ENCODE assay signal across 8 cellular contexts in the genomic region with DNA sequence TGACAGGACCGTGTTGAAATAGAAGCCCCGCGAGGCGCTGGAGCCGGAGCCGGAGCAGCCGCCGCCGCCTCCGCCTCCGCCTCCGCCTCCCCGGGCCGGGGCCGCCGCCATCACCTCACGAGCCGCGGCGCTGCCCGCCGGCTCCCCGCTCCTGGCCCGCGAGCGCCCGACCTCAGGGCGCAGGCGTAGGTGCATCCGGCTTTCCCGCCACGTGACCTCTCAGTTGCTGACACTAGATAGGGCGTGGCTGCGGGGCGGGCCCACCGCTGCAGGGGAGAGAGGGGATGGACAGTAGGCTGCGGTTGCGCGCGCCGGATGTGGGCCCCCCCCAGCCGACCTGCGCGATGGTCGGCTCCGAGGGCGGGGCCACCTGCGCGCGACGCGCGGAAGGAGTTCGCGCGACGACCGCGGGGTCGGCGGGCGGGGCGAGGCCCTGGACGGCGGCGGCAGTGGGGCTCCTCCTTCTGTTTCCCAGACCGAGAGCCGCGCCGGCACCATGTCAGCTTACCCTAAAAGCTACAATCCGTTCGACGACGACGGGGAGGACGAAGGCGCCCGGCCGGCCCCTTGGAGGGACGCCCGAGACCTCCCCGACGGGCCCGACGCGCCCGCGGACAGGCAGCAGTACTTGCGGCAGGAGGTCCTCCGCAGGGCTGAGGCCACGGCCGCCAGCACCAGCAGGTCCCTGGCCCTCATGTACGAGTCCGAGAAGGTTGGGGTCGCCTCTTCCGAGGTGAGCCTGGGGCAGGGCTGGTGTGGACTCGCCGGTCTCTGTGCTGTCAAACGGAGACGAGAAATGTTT. TPM values are rescaled to one million over a fixed set of nuclear protein-coding genes. Genes with fewer than 3 reads are reported as not detected.
DNase-seq lines count a peak whose midpoint lies in the region; ATAC-seq and TF ChIP-seq lines count a peak whose summit lies in the region.

A gene (minus strand): TSS at position 197 of the 802 bp plus-strand sequence. CDS start 86 bp downstream, at position 111.
A gene (plus strand): TSS at position 393 of the 802 bp plus-strand sequence. CDS start 104 bp downstream, at position 497.

- peak within 1 kb of the TSS; percentile 100 for H3K4me2 ChIP-seq in mesendoderm (ENCODE audit: low read length)

- H2BK120ac ChIP-seq in mesendoderm (ENCODE audit: low read depth, low read length), result no peak within 1 kb of the TSS

- BruUV-seq in Caco-2 (replicated peaks; lab: Mats Ljungman, UMichigan), result no TSS peak

- H3K4me1 Mint-ChIP-seq in Caco-2 (ENCODE audit: low read depth, unreplicated experiment), result peaks cover 21% of the 10 kb centered on the region

- peak within 1 kb of the TSS; percentile 73 for H3K27ac Mint-ChIP-seq in Caco-2 (ENCODE audit: unreplicated experiment)

- H3K18ac ChIP-seq in mesendoderm (ENCODE audit: low read length), result peak within 1 kb of the TSS; percentile 5

- intact Hi-C loops in Caco-2 (cut with micrococcal nuclease; ENCODE audit: unreplicated experiment), result loop anchor here (1.0 to 5.0 kb wide), 2 partner anchors 8 to 93 kb away; no protein-coding TSS in a partner anchor

- no peaks in the 10 kb centered on the region for H3K27me3 ChIP-seq in Caco-2 (replicated peaks; ENCODE audit: control insufficient read depth, insufficient read depth, low read length)
- H3K27me3 ChIP-seq in HUES48 (ENCODE audit: control insufficient read depth, insufficient read depth, low read length), result no peaks in the 10 kb centered on the region
- H3K27me3 ChIP-seq in NT2/D1 (ENCODE audit: insufficient read depth, insufficient read length), result no peaks in the 10 kb centered on the region
- no peaks in the 10 kb centered on the region for H3K27me3 ChIP-seq in endocrine pancreas (ENCODE audit: control insufficient read depth, insufficient read depth, low read length)
- H3K27me3 ChIP-seq in mesendoderm (ENCODE audit: insufficient read depth, low read length, poor library complexity), result no peaks in the 10 kb centered on the region

- peaks cover 19% of the 10 kb centered on the region for H3K36me3 Mint-ChIP-seq in Caco-2 (ENCODE audit: insufficient read depth, unreplicated experiment)

- TF ChIP-seq CTCF in Caco-2 (IDR thresholded peaks at IDR 0.05; ENCODE audit: insufficient read depth in 1 of 2, low read depth in 1 of 2, low read length in 1 of 2, severe bottlenecking in 1 of 2, unreplicated experiment in 1 of 2), result no peak

- H3K4me3 ChIP-seq in Caco-2 (ENCODE audit: low read depth, low read length), result peak within 1 kb of the TSS; percentile 88
- peak within 1 kb of the TSS; percentile 78 for H3K4me3 ChIP-seq in HUES48 (ENCODE audit: low read depth, low read length)
- H3K4me3 ChIP-seq in NT2/D1 (ENCODE audit: insufficient read length, low read depth), result peak within 1 kb of the TSS; percentile 68
- peak within 1 kb of the TSS; percentile 96 for H3K4me3 ChIP-seq in endocrine pancreas (ENCODE audit: control insufficient read depth, insufficient read depth, low read length)
- peak within 1 kb of the TSS; percentile 74 for H3K4me3 ChIP-seq in mesendoderm (ENCODE audit: low read length)

- H3K9ac ChIP-seq in HUES48 (ENCODE audit: low read depth, low read length) (peak within 1 kb of the TSS; percentile 62; the same call in 1 of the 2 replicates), NT2/D1 (ENCODE audit: insufficient read length, low read depth) (peak within 1 kb of the TSS; percentile 90), endocrine pancreas (ENCODE audit: control insufficient read depth, insufficient read depth, low read length) (peak within 1 kb of the TSS; percentile 84), mesendoderm (ENCODE audit: low read length) (peak within 1 kb of the TSS; percentile 88)

- H3K79me2 ChIP-seq in mesendoderm (ENCODE audit: control insufficient read depth, insufficient read depth, low read length), result peaks cover 9% of the 10 kb centered on the region

- peak within 1 kb of the TSS; percentile 82 for H3K4me3 Mint-ChIP-seq in Caco-2 (ENCODE audit: unreplicated experiment)

- H3K79me1 ChIP-seq in mesendoderm (ENCODE audit: low read length), result peaks cover 13% of the 10 kb centered on the region

- peak; percentile 85 for ATAC-seq in GM21390 (IDR thresholded peaks at IDR 0.05; ENCODE audit: unreplicated experiment)

- DNase-seq in Caco-2 (peak; percentile 99), NT2/D1 (ENCODE audit: low read depth, low spot score) (peak; percentile 91), mesendoderm (peak; percentile 99)
- DNase-seq in activated CD8-positive, alpha-beta memory T cell treated with anti-CD3 and anti-CD28 coated beads, Interleukin-2, amount 50 U/mL, for 1 hour (ENCODE audit: extremely low read depth), result peak; percentile 93
- peak; percentile 95 for DNase-seq in stimulated activated CD8-positive, alpha-beta memory T cell treated with anti-CD3 and anti-CD28 coated beads, Interleukin-12 subunit alpha, Interleukin-12 subunit beta, amount 100 ng/mL, for 4 hours (ENCODE audit: low read depth)

- POLR2A ChIA-PET in Caco-2 (lab: Charles Lee), result interaction anchor here (1.0 kb wide), 1 partner anchor 350 kb away, joined by 3 read pairs; no protein-coding TSS in a partner anchor

- H3K36me3 ChIP-seq in Caco-2 (ENCODE audit: control insufficient read depth, insufficient read depth, low read length) (no peaks in the 10 kb centered on the region; the same call in 1 of the 2 replicates), HUES48 (ENCODE audit: control insufficient read depth, insufficient read depth, low read length) (no peaks in the 10 kb centered on the region), NT2/D1 (ENCODE audit: insufficient read depth, insufficient read length, low read length) (peaks cover 14% of the 10 kb centered on the region), endocrine pancreas (ENCODE audit: control insufficient read depth, insufficient read depth, low read length) (no peaks in the 10 kb centered on the region), mesendoderm (ENCODE audit: control insufficient read depth, insufficient read depth, low read length) (no peaks in the 10 kb centered on the region)

- CTCF ChIA-PET in Caco-2 (lab: Charles Lee), result no interaction called here

- H3K23ac ChIP-seq in mesendoderm (ENCODE audit: low read length), result no peak within 1 kb of the TSS

- no peaks in the 10 kb centered on the region for H3K9me3 Mint-ChIP-seq in Caco-2 (ENCODE audit: unreplicated experiment)

- H2BK15ac ChIP-seq in mesendoderm (replicated peaks; ENCODE audit: low read depth), result no peak within 1 kb of the TSS

- H2AK5ac ChIP-seq in mesendoderm (ENCODE audit: low read length), result no peak within 1 kb of the TSS

- peak within 1 kb of the TSS; percentile 89 for H3K27ac ChIP-seq in HUES48 (ENCODE audit: low read depth, low read length)
- H3K27ac ChIP-seq in mesendoderm (ENCODE audit: low read depth, low read length), result peak within 1 kb of the TSS; percentile 73

- H4K8ac ChIP-seq in mesendoderm (ENCODE audit: low read depth, low read length), result no peak within 1 kb of the TSS

- no peaks in the 10 kb centered on the region for H3K9me3 ChIP-seq in Caco-2
- H3K9me3 ChIP-seq in HUES48 (ENCODE audit: control insufficient read depth, insufficient read depth, low read length), result no peaks in the 10 kb centered on the region
- no peaks in the 10 kb centered on the region for H3K9me3 ChIP-seq in NT2/D1 (ENCODE audit: insufficient read depth, low read length)
- H3K9me3 ChIP-seq in endocrine pancreas (ENCODE audit: control insufficient read depth, low read length), result no peaks in the 10 kb centered on the region

- H3K4ac ChIP-seq in mesendoderm (ENCODE audit: low read depth, low read length), result no peak within 1 kb of the TSS

- no peak within 1 kb of the TSS for H2BK5ac ChIP-seq in mesendoderm (ENCODE audit: low read length)

- no peaks in the 10 kb centered on the region for H3K27me3 Mint-ChIP-seq in Caco-2 (ENCODE audit: insufficient read depth, unreplicated experiment)

- H3K4me1 ChIP-seq in Caco-2 (peaks cover 15% of the 10 kb centered on the region), HUES48 (ENCODE audit: control insufficient read depth, insufficient read depth, low read length) (peaks cover 15% of the 10 kb centered on the region; the same call in 1 of the 2 replicates), NT2/D1 (ENCODE audit: insufficient read depth, insufficient read length) (no peaks in the 10 kb centered on the region), endocrine pancreas (ENCODE audit: control insufficient read depth, insufficient read depth, low read length) (peaks cover 10% of the 10 kb centered on the region), mesendoderm (ENCODE audit: control insufficient read depth, low read depth, low read length) (peaks cover 5% of the 10 kb centered on the region)

- WGBS in mesendoderm (ENCODE audit: extremely low coverage, insufficient coverage, low lambda C conversion rate), result no CpG with 5 or more reads among the region's 100 CpGs

- H4K5ac ChIP-seq in mesendoderm (ENCODE audit: low read length), result no peak within 1 kb of the TSS

- H3K56ac ChIP-seq in mesendoderm (ENCODE audit: low read length), result peak within 1 kb of the TSS; percentile 92

RNA-seq across cellular contexts. Expression of the first gene that starts in this region (rescaled TPM):
- total RNA-seq in Caco-2 (2022), result 66.9 and 67.2 TPM in 2 replicates
- polyA plus RNA-seq in mesendoderm (2013, experiment 1 of 2), result 10.7 TPM
- 10.7 TPM for polyA plus RNA-seq in mesendoderm (2013, experiment 2 of 2)

RNA-seq across cellular contexts. Expression of the second gene that starts in this region (rescaled TPM):
- 26.2 and 26.8 TPM in 2 replicates for total RNA-seq in Caco-2 (2022)
- polyA plus RNA-seq in mesendoderm (2013, experiment 1 of 2), result 16.3 TPM
- 16.0 TPM for polyA plus RNA-seq in mesendoderm (2013, experiment 2 of 2)

Comparison
In these comparisons a context has a peak if more than half of its experiments do, and no peak if none do; other contexts are left out.
1. Peak in every context shown above with its lines: DNase-seq, ATAC-seq, H3K4me3 ChIP-seq and H3K27ac ChIP-seq.